ENCODE assay signal across 15 cellular contexts in genomic region chr17:51710289-51710979, GRCh38.
DNase-seq lines count a peak whose midpoint lies in the region; ATAC-seq, FAIRE-seq and TF ChIP-seq lines count a peak whose summit lies in the region.
"Had no signal": no experiment of that assay in that cellular context is flagged by ENCODE, and none has a peak within 500 bp of the region (broad histone marks: within the 10 kb centered on the region; RNA-seq: fewer than 3 reads in every experiment).

No MANE protein-coding gene starts in this region.

- no peak overlapping the region for H2BK5ac ChIP-seq in mesendoderm (ENCODE audit: low read length)

- no peak for TF ChIP-seq CTCF in right lobe of liver (IDR thresholded peaks at IDR 0.05)
- no peak for TF ChIP-seq CTCF in HepG2 (CRISPR knock-in tag; IDR thresholded peaks at IDR 0.05)
- TF ChIP-seq CTCF in osteocyte (IDR thresholded peaks at IDR 0.05), result no peak

- TF ChIP-seq POLR2A in right lobe of liver (IDR thresholded peaks at IDR 0.05), result no peak
- TF ChIP-seq POLR2A in HepG2 (IDR thresholded peaks at IDR 0.05; ENCODE audit: insufficient read depth in 1 of 2, low read depth in 2 of 2, low read length in 2 of 2), result no peak

- H3K18ac ChIP-seq in mesendoderm (ENCODE audit: low read length), result peak overlapping the region; percentile 61

- ATAC-seq in right lobe of liver (peak; percentile 26 to 64 (median 38)), HepG2 (no peak)
- ATAC-seq: GM12878 had no signal

- no peak for DNase-seq in right lobe of liver
- no peak for DNase-seq in HepG2 (ENCODE audit: low spot score)
- DNase-seq in adipocyte (ENCODE audit: low read depth), result no peak
- no peak for DNase-seq in mesendoderm
- DNase-seq in osteocyte (ENCODE audit: extremely low spot score, unreplicated experiment), result no peak
- no peak for DNase-seq in HAP-1 (ENCODE audit: low spot score in 2 of 2)
- no peak for DNase-seq in NK-92 (lab: John Stamatoyannopoulos, UW; ENCODE audit: unreplicated experiment)
- DNase-seq: CD4-positive, CD25-positive, alpha-beta regulatory T cell; Karpas-422; NCI-H1417; NCI-H1694 treated with DMSO at 0.1 percent for 48 hours; NCI-H2081 treated with DMSO at 0.1 percent for 48 hours; NCI-H2171 treated with DMSO at 0.1 percent for 48 hours; NCI-H524 treated with DMSO at 0.1 percent for 48 hours had no signal

- CTCF ChIA-PET in HepG2 (lab: Yijun Ruan, JAX; ENCODE audit: low intra/inter-chr PET ratio, low total read pairs), result no interaction called here

- H3K4me3 Mint-ChIP-seq in osteocyte (ENCODE audit: unreplicated experiment), result no peak overlapping the region
- H3K4me3 Mint-ChIP-seq: CD4-positive, CD25-positive, alpha-beta regulatory T cell had no signal

- no peak overlapping the region for H3K23ac ChIP-seq in mesendoderm (ENCODE audit: low read length)

- no peak overlapping the region for H2AK5ac ChIP-seq in mesendoderm (ENCODE audit: low read length)

- BruUV-seq in HepG2 (replicated peaks; lab: Mats Ljungman, UMichigan), result no TSS peak

- no peak overlapping the region for H4K5ac ChIP-seq in mesendoderm (ENCODE audit: low read length)

- no peak overlapping the region for H3K4ac ChIP-seq in mesendoderm (ENCODE audit: low read depth, low read length)

- H4K8ac ChIP-seq in mesendoderm (ENCODE audit: low read depth, low read length), result no peak overlapping the region

- no peak for FAIRE-seq in HepG2 (lab: Jason Lieb, UNC)
- FAIRE-seq: GM12878 had no signal

- intact Hi-C loops in right lobe of liver (cut with DNase I) (no loop called here), HepG2 (cut with micrococcal nuclease; ENCODE audit: unreplicated experiment) (no loop called here)

- no peaks in the 10 kb centered on the region for H3K9me3 ChIP-seq in right lobe of liver
- H3K9me3 ChIP-seq in HepG2 (ENCODE audit: low read length), result no peaks in the 10 kb centered on the region
- no peaks in the 10 kb centered on the region for H3K9me3 ChIP-seq in adipocyte (ENCODE audit: control insufficient read depth, low read length)
- no peaks in the 10 kb centered on the region for H3K9me3 ChIP-seq in HAP-1

- H3K27ac ChIP-seq in right lobe of liver (peak overlapping the region in 2 of 3 donors; percentile 78 to 79), HepG2 (ENCODE audit: extremely low read length, insufficient read depth, low read length) (no peak overlapping the region), mesendoderm (ENCODE audit: low read depth, low read length) (no peak overlapping the region)

- no peak overlapping the region for H3K56ac ChIP-seq in mesendoderm (ENCODE audit: low read length)

- POLR2A ChIA-PET in HepG2 (lab: Yijun Ruan, JAX), result no interaction called here

- 27% methylated on average over 3 of the region's 3 CpGs for WGBS in right lobe of liver (ENCODE audit: insufficient coverage, low coverage, low lambda C conversion rate, missing lambda C conversion rate)
- 0% methylated on average over 3 of the region's 3 CpGs for WGBS in HepG2 (ENCODE audit: low lambda C conversion rate)
- WGBS in mesendoderm (ENCODE audit: extremely low coverage, insufficient coverage, low lambda C conversion rate), result no CpG with 5 or more reads among the region's 3 CpGs

- no peaks in the 10 kb centered on the region for H3K27me3 Mint-ChIP-seq in osteocyte (ENCODE audit: unreplicated experiment)

- peak overlapping the region; percentile 25 for H2BK15ac ChIP-seq in mesendoderm (replicated peaks; ENCODE audit: low read depth)

- H3K4me3 ChIP-seq in right lobe of liver (no peak overlapping the region), HepG2 (replicated peaks in 1 of 3; ENCODE audit: insufficient read depth in 1 of 3, low read depth in 2 of 3, low read length in 3 of 3) (no peak overlapping the region), adipocyte (ENCODE audit: low read length) (peak overlapping the region; percentile 31), mesendoderm (ENCODE audit: low read length) (no peak overlapping the region), HAP-1 (no peak overlapping the region)
- H3K4me3 ChIP-seq: GM12878 had no signal

- no peak overlapping the region for H2BK120ac ChIP-seq in mesendoderm (ENCODE audit: low read depth, low read length)

- no peak overlapping the region for H2AFZ ChIP-seq in HepG2 (ENCODE audit: low read length)

- H3K79me2 ChIP-seq in HepG2 (ENCODE audit: insufficient read depth, low read length) (no peaks in the 10 kb centered on the region), mesendoderm (ENCODE audit: control insufficient read depth, insufficient read depth, low read length) (no peaks in the 10 kb centered on the region)

- no peak for TF ChIP-seq EP300 in HepG2 (IDR thresholded peaks at IDR 0.05; ENCODE audit: low read depth in 2 of 2, low read length in 2 of 2)
- no peak for TF ChIP-seq EP300 in HepG2 (CRISPR knock-in tag; IDR thresholded peaks at IDR 0.05; ENCODE audit: borderline replicate concordance)

- no peaks in the 10 kb centered on the region for H3K36me3 Mint-ChIP-seq in osteocyte (ENCODE audit: unreplicated experiment)
- H3K36me3 Mint-ChIP-seq: CD4-positive, CD25-positive, alpha-beta regulatory T cell had no signal

- peaks cover 0 to 22% (median 7%) of the 10 kb centered on the region in 4 donors for H3K4me1 ChIP-seq in right lobe of liver
- H3K4me1 ChIP-seq in HepG2 (ENCODE audit: insufficient read depth, low read length), result no peaks in the 10 kb centered on the region
- peaks cover 22% of the 10 kb centered on the region for H3K4me1 ChIP-seq in adipocyte (ENCODE audit: control insufficient read depth, insufficient read depth, low read length)
- no peaks in the 10 kb centered on the region for H3K4me1 ChIP-seq in mesendoderm (ENCODE audit: control insufficient read depth, low read depth, low read length)
- H3K4me1 ChIP-seq in HAP-1, result no peaks in the 10 kb centered on the region

- H4K20me1 ChIP-seq in HepG2 (ENCODE audit: insufficient read depth, low read length), result no peaks in the 10 kb centered on the region

- H3K4me2 ChIP-seq in HepG2 (ENCODE audit: low read depth, low read length) (no peak overlapping the region), mesendoderm (ENCODE audit: low read length) (no peak overlapping the region)

- H3K9ac ChIP-seq in HepG2 (ENCODE audit: insufficient read depth, low read depth, low read length) (no peak overlapping the region), adipocyte (ENCODE audit: low read length) (peak overlapping the region; percentile 53), mesendoderm (ENCODE audit: low read length) (no peak overlapping the region)

- H3K27me3 ChIP-seq in right lobe of liver, result no peaks in the 10 kb centered on the region
- 0 out of 5 replicates have a peak, but pooled peaks cover 0 to 11% of the 10 kb centered on the region in 2 experiments for H3K27me3 ChIP-seq in HepG2 (ENCODE audit: control insufficient read depth in 1 of 2, insufficient read depth in 2 of 2, low read length in 2 of 2)
- peaks cover 3% of the 10 kb centered on the region for H3K27me3 ChIP-seq in adipocyte (replicated peaks; ENCODE audit: control insufficient read depth, insufficient read depth, low read length)
- no peaks in the 10 kb centered on the region for H3K27me3 ChIP-seq in mesendoderm (ENCODE audit: insufficient read depth, low read length, poor library complexity)
- no peaks in the 10 kb centered on the region for H3K27me3 ChIP-seq in HAP-1 (ENCODE audit: low read depth)

- H3K36me3 ChIP-seq in right lobe of liver (no peaks in the 10 kb centered on the region), HepG2 (replicated peaks in 1 of 2; ENCODE audit: control insufficient read depth in 1 of 2, insufficient read depth in 2 of 2, low read length in 2 of 2) (no peaks in the 10 kb centered on the region), adipocyte (ENCODE audit: control insufficient read depth, insufficient read depth, low read length, severe bottlenecking) (no peaks in the 10 kb centered on the region), mesendoderm (ENCODE audit: control insufficient read depth, insufficient read depth, low read length) (no peaks in the 10 kb centered on the region), HAP-1 (replicated peaks) (no peaks in the 10 kb centered on the region)

- in situ Hi-C loops in HepG2 (cut with HindIII; ENCODE audit: extremely low pct_ligation_motif_present, low pct_unique_long_range_greater_than_20kb), result no loop called here
- in situ Hi-C loops in HAP-1 (cut with MboI; ENCODE audit: low sequenced_read_pairs), result no loop called here

- no peak for TF ChIP-seq RAD21 in HepG2 (CRISPR knock-in tag; IDR thresholded peaks at IDR 0.05)

- no peaks in the 10 kb centered on the region for H3K4me1 Mint-ChIP-seq in osteocyte (ENCODE audit: unreplicated experiment)
- H3K4me1 Mint-ChIP-seq: CD4-positive, CD25-positive, alpha-beta regulatory T cell had no signal

- no peaks in the 10 kb centered on the region for H3K79me1 ChIP-seq in mesendoderm (ENCODE audit: low read length)

- no peaks in the 10 kb centered on the region for H3K9me3 Mint-ChIP-seq in osteocyte (ENCODE audit: unreplicated experiment)

- H3K27ac Mint-ChIP-seq in osteocyte (ENCODE audit: unreplicated experiment), result no peak overlapping the region
- H3K27ac Mint-ChIP-seq: CD4-positive, CD25-positive, alpha-beta regulatory T cell had no signal

TF ChIP-seq in HepG2, 621 proteins besides CTCF, POLR2A, EP300 and RAD21:
- no peak for TF ChIP-seq POLR2AphosphoS2 (IDR thresholded peaks at IDR 0.05; ENCODE audit: low read depth, low read length)

Comparison
In these comparisons a context has a peak if more than half of its experiments do, and no peak if none do; other contexts are left out.
1. H3K27ac ChIP-seq: peak in right lobe of liver (2 of 3); none in HepG2 (single experiment) and mesendoderm (single experiment).